In the genomic region with DNA sequence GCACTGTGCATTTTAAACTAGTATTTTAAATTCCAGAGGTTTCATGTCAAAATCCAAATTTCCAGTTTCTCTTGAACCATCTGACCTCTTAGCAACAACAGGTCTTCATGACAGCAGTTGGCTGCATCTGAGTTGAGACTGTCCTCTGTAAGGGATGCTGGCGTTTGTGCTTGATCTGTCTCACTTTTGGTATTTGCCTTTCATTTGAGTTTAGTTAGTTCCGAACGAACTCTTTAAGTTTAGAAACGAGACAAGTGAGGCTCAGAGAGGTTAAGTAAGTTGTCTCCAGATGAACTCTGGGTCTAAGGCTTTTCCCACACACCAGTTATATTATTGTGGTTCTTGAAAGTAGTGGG, we compare ENCODE assay signal across 10 cellular contexts.
A peak's percentile ranks its signal among the peaks of the same experiment; 100 is the strongest.
DNase-seq lines count a peak whose midpoint lies in the region; ATAC-seq and TF ChIP-seq lines count a peak whose summit lies in the region.
"Had no signal": no experiment of that assay in that cellular context is flagged by ENCODE, and none has a peak within 500 bp of the region (broad histone marks: within the 10 kb centered on the region; RNA-seq: fewer than 3 reads in every experiment).

No MANE protein-coding gene starts in this region.

- H3K27me3 ChIP-seq in tibial artery, result no peaks in the 10 kb centered on the region
- H3K27me3 ChIP-seq: brain microvascular endothelial cell, SJSA1 had no signal

- no peaks in the 10 kb centered on the region for H3K9me3 Mint-ChIP-seq in stimulated activated naive CD8-positive, alpha-beta T cell treated with anti-CD3 and anti-CD28 coated beads, Interleukin-15, amount 100 ng/mL, for 72 hours

- peak; percentile 28 for ATAC-seq in stimulated activated naive CD8-positive, alpha-beta T cell treated with anti-CD3 and anti-CD28 coated beads, Interleukin-15, amount 100 ng/mL, for 72 hours
- ATAC-seq in stimulated activated naive CD8-positive, alpha-beta T cell treated with anti-CD3 and anti-CD28 coated beads, Interleukin-15, Interleukin-2, amounts not matched to agents 100 U/mL and 50 U/mL, for 24 hours, result no peak
- peak; percentile 36 for ATAC-seq in HG02678 (IDR thresholded peaks at IDR 0.05; ENCODE audit: unreplicated experiment)
- ATAC-seq in HG03469 (IDR thresholded peaks at IDR 0.05; ENCODE audit: unreplicated experiment), result peak; percentile 27

- H3K4me1 ChIP-seq in tibial artery, result peaks cover 0 to 66% (median 15%) of the 10 kb centered on the region in 4 donors
- H3K4me1 ChIP-seq: SJSA1 had no signal

- H3K27ac ChIP-seq in tibial artery, result peak overlapping the region in 1 of 2 donors; percentile 67
- H3K27ac ChIP-seq: brain microvascular endothelial cell, SJSA1 had no signal

- no peaks in the 10 kb centered on the region for H3K4me1 Mint-ChIP-seq in stimulated activated naive CD8-positive, alpha-beta T cell treated with anti-CD3 and anti-CD28 coated beads, Interleukin-15, amount 100 ng/mL, for 72 hours

- no peaks in the 10 kb centered on the region for H3K9me3 ChIP-seq in tibial artery
- H3K9me3 ChIP-seq: SJSA1 had no signal

- peaks cover 21 to 53% (median 21%) of the 10 kb centered on the region in 3 donors for H3K36me3 ChIP-seq in tibial artery
- H3K36me3 ChIP-seq: brain microvascular endothelial cell, SJSA1 had no signal

- no peak overlapping the region for H3K4me3 Mint-ChIP-seq in stimulated activated naive CD8-positive, alpha-beta T cell treated with anti-CD3 and anti-CD28 coated beads, Interleukin-15, amount 100 ng/mL, for 72 hours

- no peak overlapping the region for H3K4me3 ChIP-seq in tibial artery
- H3K4me3 ChIP-seq: SJSA1 had no signal

- no peaks in the 10 kb centered on the region for H3K27me3 Mint-ChIP-seq in stimulated activated naive CD8-positive, alpha-beta T cell treated with anti-CD3 and anti-CD28 coated beads, Interleukin-15, amount 100 ng/mL, for 72 hours

- H3K27ac Mint-ChIP-seq in stimulated activated naive CD8-positive, alpha-beta T cell treated with anti-CD3 and anti-CD28 coated beads, Interleukin-15, amount 100 ng/mL, for 72 hours, result no peak overlapping the region

- no peak for DNase-seq in stimulated activated naive CD8-positive, alpha-beta T cell treated with anti-CD3 and anti-CD28 coated beads, Interleukin-15, amount 100 ng/mL, for 72 hours
- DNase-seq in stimulated activated naive CD8-positive, alpha-beta T cell treated with anti-CD3 and anti-CD28 coated beads, Interleukin-15, Interleukin-2, amounts not matched to agents 100 U/mL and 50 U/mL, for 24 hours, result no peak
- DNase-seq in hepatic stellate cell (ENCODE audit: low spot score), result no peak
- DNase-seq in OCI-M1 (lab: John Stamatoyannopoulos, UW), result no peak
- no peak for DNase-seq in tibial artery
- no peak for DNase-seq in NCI-H2081 treated with DMSO at 0.1 percent for 48 hours (lab: John Stamatoyannopoulos, UW)
- DNase-seq: brain microvascular endothelial cell had no signal

- TF ChIP-seq CTCF in tibial artery (IDR thresholded peaks at IDR 0.05), result no peak

- intact Hi-C loops in tibial artery (cut with DNase I; ENCODE audit: low total_unique reads), result no loop called here
